29 cellular contexts compared by ENCODE assay signal in the genomic region with DNA sequence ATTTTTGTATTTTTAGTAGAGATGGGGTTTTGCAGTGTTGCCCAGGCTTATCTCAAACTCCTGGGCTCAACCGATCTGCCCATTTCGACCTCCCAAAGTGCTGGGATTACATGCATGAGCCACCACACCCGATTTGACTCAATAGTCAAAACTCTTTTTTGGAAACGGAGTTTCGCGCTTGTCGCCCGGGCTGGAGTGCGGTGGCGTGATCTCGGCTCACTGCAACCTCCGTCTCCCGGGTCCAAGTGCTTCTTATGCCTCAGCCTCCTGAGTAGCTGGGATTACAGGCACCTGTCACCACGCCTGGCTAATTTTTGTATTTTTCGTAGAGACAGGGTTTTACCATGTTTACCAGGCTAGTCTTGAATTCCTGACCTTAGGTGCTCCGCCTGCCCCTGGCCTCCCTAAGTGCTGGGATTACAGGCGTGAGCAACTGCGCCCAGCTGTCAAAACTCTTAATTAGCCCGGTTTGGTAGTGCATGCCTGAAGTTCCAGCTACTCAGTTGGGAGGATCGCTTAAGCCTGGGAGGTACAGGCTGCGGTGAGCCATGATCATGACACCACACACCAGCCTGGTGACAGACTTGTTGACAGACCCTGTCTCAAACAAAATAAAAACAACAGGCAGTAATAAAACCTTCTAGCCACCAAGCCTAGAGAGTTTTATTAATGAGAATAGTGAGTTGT. TPM values are rescaled to one million over a fixed set of nuclear protein-coding genes. Genes with fewer than 3 reads are reported as not detected.
"Had no signal": no experiment of that assay in that cellular context is flagged by ENCODE, and none has a peak within 500 bp of the region (broad histone marks: within the 10 kb centered on the region; RNA-seq: fewer than 3 reads in every experiment).

No MANE protein-coding gene starts in this region.

- H3K9ac ChIP-seq: SK-N-SH had no signal

- H3K9me3 Mint-ChIP-seq: activated naive CD4-positive, alpha-beta T cell treated with anti-CD3 and anti-CD28 coated beads for 36 hours; activated T-helper 1 cell treated with anti-CD3 and anti-CD28 coated beads, Interleukin-12 subunit alpha, Interleukin-12 subunit beta, Interleukin-2, Interleukin-4 antibody, amounts not matched to agents 30 ng/mL and 10 ng/mL and 1 ng/mL, durations not matched to agents 14 hours and 24 hours and 36 hours; central memory CD8-positive, alpha-beta T cell had no signal

- H3K9me3 ChIP-seq: SK-N-SH had no signal

- H3K4me1 Mint-ChIP-seq: brain; central memory CD8-positive, alpha-beta T cell had no signal

- H3K4me3 Mint-ChIP-seq: activated CD8-positive, alpha-beta memory T cell treated with anti-CD3 and anti-CD28 coated beads, Interleukin-2, amount 10 ng/mL, durations not matched to agents 7 days and 5 days; activated naive CD4-positive, alpha-beta T cell treated with anti-CD3 and anti-CD28 coated beads for 36 hours; activated naive CD8-positive, alpha-beta T cell; activated T-cell treated with anti-CD3 and anti-CD28 coated beads, Interleukin-2, amount 50 U/mL, for 24 hours; activated T-helper 1 cell treated with anti-CD3 and anti-CD28 coated beads, Interleukin-12 subunit alpha, Interleukin-12 subunit beta, Interleukin-2, Interleukin-4 antibody, amounts not matched to agents 30 ng/mL and 10 ng/mL and 1 ng/mL, durations not matched to agents 14 hours and 24 hours and 36 hours; brain; central memory CD8-positive, alpha-beta T cell had no signal

- ATAC-seq: activated CD4-positive, CD25-positive, alpha-beta regulatory T cell treated with anti-CD3 and anti-CD28 coated beads, Interleukin-2, amount 50 U/mL, for 24 hours; activated CD8-positive, alpha-beta memory T cell treated with anti-CD3 and anti-CD28 coated beads, Interleukin-2, amount 10 ng/mL, durations not matched to agents 7 days and 5 days; Panc1; Right ventricle myocardium inferior had no signal

- H3K27ac Mint-ChIP-seq: activated CD8-positive, alpha-beta memory T cell treated with anti-CD3 and anti-CD28 coated beads, Interleukin-2, amount 10 ng/mL, durations not matched to agents 7 days and 5 days; activated naive CD4-positive, alpha-beta T cell treated with anti-CD3 and anti-CD28 coated beads for 36 hours; activated naive CD8-positive, alpha-beta T cell; activated T-cell treated with anti-CD3 and anti-CD28 coated beads, Interleukin-2, amount 50 U/mL, for 24 hours; activated T-helper 1 cell treated with anti-CD3 and anti-CD28 coated beads, Interleukin-12 subunit alpha, Interleukin-12 subunit beta, Interleukin-2, Interleukin-4 antibody, amounts not matched to agents 30 ng/mL and 10 ng/mL and 1 ng/mL, durations not matched to agents 14 hours and 24 hours and 36 hours; brain had no signal

- DNase-seq: activated CD4-positive, alpha-beta T cell treated with anti-CD3 and anti-CD28 coated beads for 48 hours; activated CD4-positive, alpha-beta T cell treated with anti-CD3 and anti-CD28 coated beads, Interleukin-2, amount 50 U/mL, for 48 hours; activated CD8-positive, alpha-beta memory T cell treated with anti-CD3 and anti-CD28 coated beads, Interleukin-2, amount 10 ng/mL, durations not matched to agents 7 days and 5 days; activated effector memory CD4-positive, alpha-beta T cell treated with anti-CD3 and anti-CD28 coated beads, Interleukin-2, amount 50 U/mL, for 16 hours; activated naive CD4-positive, alpha-beta T cell treated with anti-CD3 and anti-CD28 coated beads for 36 hours; activated T-cell treated with anti-CD3 and anti-CD28 coated beads, Interleukin-2, amount 50 U/mL, for 24 hours; amygdala; MM.1S; NCI-H1105 treated with DMSO at 0.1 percent for 48 hours; NCI-H146; NCI-H187 treated with DMSO at 0.1 percent for 48 hours; NCI-H2081 treated with DMSO at 0.1 percent for 48 hours; NCI-H446; NCI-H526; NCI-H774; NK-92 treated with Interleukin-12 subunit alpha and Interleukin-12 subunit beta, amount 100 ng/mL, for 24 hours; OCI-M1; RPMI8226; SK-N-SH; T-helper 1 cell had no signal

- H3K27me3 Mint-ChIP-seq: activated CD8-positive, alpha-beta memory T cell treated with anti-CD3 and anti-CD28 coated beads, Interleukin-2, amount 10 ng/mL, durations not matched to agents 7 days and 5 days; activated naive CD8-positive, alpha-beta T cell; activated T-cell treated with anti-CD3 and anti-CD28 coated beads, Interleukin-2, amount 50 U/mL, for 24 hours; central memory CD8-positive, alpha-beta T cell had no signal

- H3K4me2 ChIP-seq: SK-N-SH had no signal

RNA-seq across cellular contexts. Expression of a gene that starts 47.6 kb away (rescaled TPM):
- total RNA-seq: activated CD8-positive, alpha-beta memory T cell treated with anti-CD3 and anti-CD28 coated beads, Interleukin-2, amount 10 ng/mL, durations not matched to agents 7 days and 5 days; activated naive CD4-positive, alpha-beta T cell treated with anti-CD3 and anti-CD28 coated beads for 36 hours; activated T-helper 1 cell treated with anti-CD3 and anti-CD28 coated beads, Interleukin-12 subunit alpha, Interleukin-12 subunit beta, Interleukin-2, Interleukin-4 antibody, amounts not matched to agents 30 ng/mL and 10 ng/mL and 1 ng/mL, durations not matched to agents 14 hours and 24 hours and 36 hours; astrocyte; Right ventricle myocardium inferior; T-helper 2 cell treated with Interferon-gamma antibody and Interleukin-4, amounts not matched to agents 100 ng/mL and 5 ng/mL, for 36 hours had no signal
- polyA plus RNA-seq: SK-N-SH had no signal
